In the genomic region with DNA sequence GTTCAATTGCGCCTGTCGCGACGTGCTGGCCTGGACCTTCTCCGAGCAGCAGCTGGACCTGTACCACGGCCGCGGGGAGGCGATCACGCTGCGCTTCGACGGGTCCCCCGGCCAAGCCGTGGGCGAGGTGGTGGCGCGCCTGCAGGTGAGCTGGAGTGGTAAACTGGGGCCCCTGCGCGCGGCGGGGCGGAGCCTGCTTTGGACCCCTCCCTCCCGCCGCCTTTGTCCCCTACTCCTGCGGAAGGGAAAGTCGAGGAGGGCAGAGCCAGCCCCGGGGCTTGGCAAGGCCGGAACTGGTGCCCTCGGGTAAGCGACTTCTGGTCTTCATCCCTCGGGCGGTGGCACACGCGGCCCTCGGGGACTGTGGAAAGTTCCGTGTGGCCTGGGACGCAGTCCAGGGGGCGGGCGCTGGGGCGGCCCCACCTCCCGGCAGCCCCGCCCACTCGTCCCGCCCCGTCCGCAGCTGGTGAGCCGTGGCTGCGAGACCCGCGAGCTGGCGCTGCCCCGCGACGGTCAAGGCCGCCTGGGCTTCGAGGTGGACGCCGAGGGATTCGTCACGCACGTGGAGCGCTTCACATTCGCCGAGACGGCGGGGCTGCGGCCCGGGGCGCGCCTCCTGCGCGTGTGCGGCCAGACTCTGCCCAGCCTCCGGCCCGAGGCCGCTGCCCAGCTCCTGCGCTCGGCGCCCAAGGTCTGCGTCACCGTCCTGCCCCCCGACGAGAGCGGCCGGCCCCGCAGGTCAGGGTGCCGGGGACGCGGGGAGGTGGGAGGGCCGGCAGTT, we compare ENCODE assay signal across 10 cellular contexts. TPM values are rescaled to one million over a fixed set of nuclear protein-coding genes. Genes with fewer than 3 reads are reported as not detected.
A peak's percentile ranks its signal among the peaks of the same experiment; 100 is the strongest.
DNase-seq lines count a peak whose midpoint lies in the region; ATAC-seq lines count a peak whose summit lies in the region.
"Had no signal": no experiment of that assay in that cellular context is flagged by ENCODE, and none has a peak within 500 bp of the region (broad histone marks: within the 10 kb centered on the region; RNA-seq: fewer than 3 reads in every experiment).

No MANE protein-coding gene starts in this region.

- no peak overlapping the region for H3K9ac ChIP-seq in adipocyte (ENCODE audit: low read length)

- H3K9me3 ChIP-seq in adipocyte (ENCODE audit: control insufficient read depth, low read length) (no peaks in the 10 kb centered on the region), right cardiac atrium (ENCODE audit: control insufficient read depth, low read length) (no peaks in the 10 kb centered on the region)

- intact Hi-C loops in right cardiac atrium (cut with DNase I) (no loop called here), posterior vena cava (cut with DNase I) (no loop called here)

- H3K4me1 ChIP-seq in adipocyte (ENCODE audit: control insufficient read depth, insufficient read depth, low read length) = peaks cover 5% of the 10 kb centered on the region
- H3K4me1 ChIP-seq in right cardiac atrium (ENCODE audit: control insufficient read depth, insufficient read depth, low read length) = peaks cover 8% of the 10 kb centered on the region

- H3K27ac ChIP-seq in right cardiac atrium (ENCODE audit: low read length) = no peak overlapping the region

- H3K27me3 ChIP-seq in adipocyte (replicated peaks; ENCODE audit: control insufficient read depth, insufficient read depth, low read length) (no peaks in the 10 kb centered on the region), right cardiac atrium (ENCODE audit: control insufficient read depth, insufficient read depth) (no peaks in the 10 kb centered on the region)

- WGBS in right cardiac atrium = 54% methylated on average over 91 of the region's 91 CpGs

- no peak overlapping the region for H3K4me3 ChIP-seq in adipocyte (ENCODE audit: low read length)
- H3K4me3 ChIP-seq in right cardiac atrium (ENCODE audit: low read length) = no peak overlapping the region

- peak; percentile 79 for DNase-seq in D341Med (ENCODE audit: low spot score)
- DNase-seq in adipocyte (ENCODE audit: low read depth) = peak; percentile 69
- peak; percentile 29 to 78 (median 76) for DNase-seq in right cardiac atrium
- DNase-seq in posterior vena cava (ENCODE audit: low spot score) = peak; percentile 84
- no peak for DNase-seq in HPDE6-E6E7 (ENCODE audit: extremely low spot score)
- DNase-seq in stimulated activated CD4-positive, alpha-beta T cell treated with anti-CD3 and anti-CD28 coated beads, Interleukin-4, amount 100 ng/mL, for 1 hour = no peak
- no peak for DNase-seq in MV-4-11 (lab: John Stamatoyannopoulos, UW)
- DNase-seq: activated naive CD4-positive, alpha-beta T cell treated with anti-CD3 and anti-CD28 coated beads, Interleukin-2, amount 10 ng/mL, durations not matched to agents 7 days and 5 days had no signal

- H3K36me3 ChIP-seq in adipocyte (ENCODE audit: control insufficient read depth, insufficient read depth, low read length, severe bottlenecking) = no peaks in the 10 kb centered on the region

- peak; percentile 23 to 52 for ATAC-seq in right cardiac atrium
- ATAC-seq in HG02610 (IDR thresholded peaks at IDR 0.05; ENCODE audit: unreplicated experiment) = no peak
- ATAC-seq: stimulated activated naive CD8-positive, alpha-beta T cell treated with anti-CD3 and anti-CD28 coated beads, Interleukin-15, amount 100 ng/mL, for 72 hours had no signal

RNA-seq across cellular contexts. Expression of gene SIPA1, which starts 9.2 kb away (rescaled TPM):
- total RNA-seq in right cardiac atrium = 10 to 100 TPM; 22.4 to 27.4 (median 26.2) TPM
- 19.3 TPM for polyA plus RNA-seq in right cardiac atrium
- total RNA-seq in posterior vena cava = 10 to 100 TPM; 62.9 to 64.2 TPM

RNA-seq across cellular contexts. Expression of gene RELA, which starts 15.6 kb away (rescaled TPM):
- total RNA-seq in right cardiac atrium (10 to 100 TPM; 40.1 to 54.6 (median 40.9) TPM), posterior vena cava (10 to 100 TPM; 57.6 to 80.8 TPM)
- polyA plus RNA-seq in right cardiac atrium = 30.6 TPM

RNA-seq across cellular contexts. Expression of gene PCNX3, which starts 31.5 kb away (rescaled TPM):
- total RNA-seq in right cardiac atrium (10 to 100 TPM; 13.4 to 17.2 (median 14.8) TPM), posterior vena cava (10 to 100 TPM; 21.3 to 22.6 TPM)
- 10.2 TPM for polyA plus RNA-seq in right cardiac atrium

RNA-seq across cellular contexts. Expression of gene MAP3K11, which starts 33.1 kb away (rescaled TPM):
- 10 to 100 TPM; 35.0 to 41.2 (median 38.1) TPM for total RNA-seq in right cardiac atrium
- polyA plus RNA-seq in right cardiac atrium = 30.8 TPM
- 10 to 100 TPM; 39.1 to 46.3 TPM for total RNA-seq in posterior vena cava

RNA-seq across cellular contexts. Expression of gene KCNK7, which starts 51.5 kb away (rescaled TPM):
- total RNA-seq in right cardiac atrium (under 1 TPM; 0.28 to 0.88 (median 0.55) TPM), posterior vena cava (under 1 TPM; 0.65 to 0.71 TPM)
- polyA plus RNA-seq in right cardiac atrium = 0.18 TPM

Comparison
In these comparisons a context has a peak if more than half of its experiments do, and no peak if none do; other contexts are left out.
1. DNase-seq: peak in D341Med (single experiment), adipocyte (single experiment), right cardiac atrium (3 of 3) and posterior vena cava (single experiment); none in HPDE6-E6E7 (single experiment), stimulated activated CD4-positive, alpha-beta T cell treated with anti-CD3 and anti-CD28 coated beads, Interleukin-4, amount 100 ng/mL, for 1 hour (single experiment) and MV-4-11 (single experiment).